In genomic region chr12:6834873-6835272, GRCh38 we compare ENCODE assay signal across 18 cellular contexts. TPM values are rescaled to one million over a fixed set of nuclear protein-coding genes. Genes with fewer than 3 reads are reported as not detected.
"Had no signal": no experiment of that assay in that cellular context is flagged by ENCODE, and none has a peak within 500 bp of the region (broad histone marks: within the 10 kb centered on the region; RNA-seq: fewer than 3 reads in every experiment).

No MANE protein-coding gene starts in this region.

- H3K9me3 ChIP-seq: gastrocnemius medialis, lower lobe of right lung, prostate gland, tibial artery had no signal

- H3K4me3 ChIP-seq: gastrocnemius medialis, lower lobe of right lung, prostate gland, tibial artery had no signal

- H3K36me3 ChIP-seq: gastrocnemius medialis had no signal

- DNase-seq: activated CD4-positive, alpha-beta memory T cell treated with anti-CD3 and anti-CD28 coated beads, Interleukin-2, amount 10 ng/mL, durations not matched to agents 7 days and 5 days; activated CD4-positive, alpha-beta T cell treated with anti-CD3 and anti-CD28 coated beads for 36 hours; activated CD8-positive, alpha-beta memory T cell treated with anti-CD3 and anti-CD28 coated beads, Interleukin-2, amount 10 ng/mL, durations not matched to agents 7 days and 5 days; activated naive CD4-positive, alpha-beta T cell treated with anti-CD3 and anti-CD28 coated beads for 36 hours; brain microvascular endothelial cell; cortex of kidney; gastrocnemius medialis; left colon; lower lobe of right lung; occipital lobe; stimulated activated CD4-positive, alpha-beta T cell treated with anti-CD3 and anti-CD28 coated beads, Interleukin-2, amount 100 ng/mL, for 24 hours; stimulated activated naive CD8-positive, alpha-beta T cell treated with anti-CD3 and anti-CD28 coated beads, Interleukin-15, Interleukin-2, amounts not matched to agents 100 U/mL and 50 U/mL, for 24 hours; T-helper 2 cell; tibial artery had no signal

- H3K27ac ChIP-seq: brain microvascular endothelial cell, gastrocnemius medialis, lower lobe of right lung, prostate gland, tibial artery had no signal

- H3K4me1 Mint-ChIP-seq: central memory CD8-positive, alpha-beta T cell had no signal

- H3K27ac Mint-ChIP-seq: activated CD4-positive, alpha-beta memory T cell treated with anti-CD3 and anti-CD28 coated beads, Interleukin-2, amount 10 ng/mL, durations not matched to agents 7 days and 5 days; activated CD4-positive, alpha-beta T cell treated with anti-CD3 and anti-CD28 coated beads for 36 hours; activated CD8-positive, alpha-beta memory T cell treated with anti-CD3 and anti-CD28 coated beads, Interleukin-2, amount 10 ng/mL, durations not matched to agents 7 days and 5 days; activated naive CD4-positive, alpha-beta T cell treated with anti-CD3 and anti-CD28 coated beads for 36 hours; natural killer cell treated with Interleukin-12 subunit alpha and Interleukin-12 subunit beta and Interleukin-15 and Interleukin-18, amount 100 ng/mL, for 72 hours had no signal

- H3K27me3 ChIP-seq: brain microvascular endothelial cell, tibial artery had no signal

- ATAC-seq: right cardiac atrium had no signal

- H3K9me3 Mint-ChIP-seq: activated CD4-positive, alpha-beta memory T cell treated with anti-CD3 and anti-CD28 coated beads, Interleukin-2, amount 10 ng/mL, durations not matched to agents 7 days and 5 days; activated naive CD4-positive, alpha-beta T cell treated with anti-CD3 and anti-CD28 coated beads for 36 hours; central memory CD8-positive, alpha-beta T cell; natural killer cell treated with Interleukin-12 subunit alpha and Interleukin-12 subunit beta and Interleukin-15 and Interleukin-18, amount 100 ng/mL, for 72 hours had no signal

- H3K4me1 ChIP-seq: gastrocnemius medialis, lower lobe of right lung, prostate gland had no signal

- H3K36me3 Mint-ChIP-seq: activated CD8-positive, alpha-beta memory T cell treated with anti-CD3 and anti-CD28 coated beads, Interleukin-2, amount 10 ng/mL, durations not matched to agents 7 days and 5 days; natural killer cell treated with Interleukin-12 subunit alpha and Interleukin-12 subunit beta and Interleukin-15 and Interleukin-18, amount 100 ng/mL, for 72 hours had no signal

- H3K4me3 Mint-ChIP-seq: activated CD4-positive, alpha-beta memory T cell treated with anti-CD3 and anti-CD28 coated beads, Interleukin-2, amount 10 ng/mL, durations not matched to agents 7 days and 5 days; activated CD4-positive, alpha-beta T cell treated with anti-CD3 and anti-CD28 coated beads for 36 hours; activated CD8-positive, alpha-beta memory T cell treated with anti-CD3 and anti-CD28 coated beads, Interleukin-2, amount 10 ng/mL, durations not matched to agents 7 days and 5 days; activated naive CD4-positive, alpha-beta T cell treated with anti-CD3 and anti-CD28 coated beads for 36 hours; central memory CD8-positive, alpha-beta T cell; natural killer cell treated with Interleukin-12 subunit alpha and Interleukin-12 subunit beta and Interleukin-15 and Interleukin-18, amount 100 ng/mL, for 72 hours had no signal

RNA-seq across cellular contexts. Expression of gene GNB3, which starts 5.9 kb away (rescaled TPM):
- total RNA-seq: activated CD4-positive, alpha-beta memory T cell treated with anti-CD3 and anti-CD28 coated beads, Interleukin-2, amount 10 ng/mL, durations not matched to agents 7 days and 5 days; gastrocnemius medialis; natural killer cell treated with Interleukin-12 subunit alpha and Interleukin-12 subunit beta and Interleukin-15 and Interleukin-18, amount 100 ng/mL, for 72 hours had no signal

RNA-seq across cellular contexts. Expression of gene GPR162, which starts 13.3 kb away (rescaled TPM):
- total RNA-seq: activated CD4-positive, alpha-beta memory T cell treated with anti-CD3 and anti-CD28 coated beads, Interleukin-2, amount 10 ng/mL, durations not matched to agents 7 days and 5 days; natural killer cell treated with Interleukin-12 subunit alpha and Interleukin-12 subunit beta and Interleukin-15 and Interleukin-18, amount 100 ng/mL, for 72 hours had no signal
